1 cellular context compared by ENCODE assay signal in genomic region chr19:46731007-46731501, GRCh38.
TF ChIP-seq lines count a peak whose summit lies in the region.

No MANE protein-coding gene starts in this region.

TF ChIP-seq in GM23338, 12 proteins besides CTCF, POLR2A, EP300 and RAD21 (continued from another document):
- TF ChIP-seq, protein P1, sequence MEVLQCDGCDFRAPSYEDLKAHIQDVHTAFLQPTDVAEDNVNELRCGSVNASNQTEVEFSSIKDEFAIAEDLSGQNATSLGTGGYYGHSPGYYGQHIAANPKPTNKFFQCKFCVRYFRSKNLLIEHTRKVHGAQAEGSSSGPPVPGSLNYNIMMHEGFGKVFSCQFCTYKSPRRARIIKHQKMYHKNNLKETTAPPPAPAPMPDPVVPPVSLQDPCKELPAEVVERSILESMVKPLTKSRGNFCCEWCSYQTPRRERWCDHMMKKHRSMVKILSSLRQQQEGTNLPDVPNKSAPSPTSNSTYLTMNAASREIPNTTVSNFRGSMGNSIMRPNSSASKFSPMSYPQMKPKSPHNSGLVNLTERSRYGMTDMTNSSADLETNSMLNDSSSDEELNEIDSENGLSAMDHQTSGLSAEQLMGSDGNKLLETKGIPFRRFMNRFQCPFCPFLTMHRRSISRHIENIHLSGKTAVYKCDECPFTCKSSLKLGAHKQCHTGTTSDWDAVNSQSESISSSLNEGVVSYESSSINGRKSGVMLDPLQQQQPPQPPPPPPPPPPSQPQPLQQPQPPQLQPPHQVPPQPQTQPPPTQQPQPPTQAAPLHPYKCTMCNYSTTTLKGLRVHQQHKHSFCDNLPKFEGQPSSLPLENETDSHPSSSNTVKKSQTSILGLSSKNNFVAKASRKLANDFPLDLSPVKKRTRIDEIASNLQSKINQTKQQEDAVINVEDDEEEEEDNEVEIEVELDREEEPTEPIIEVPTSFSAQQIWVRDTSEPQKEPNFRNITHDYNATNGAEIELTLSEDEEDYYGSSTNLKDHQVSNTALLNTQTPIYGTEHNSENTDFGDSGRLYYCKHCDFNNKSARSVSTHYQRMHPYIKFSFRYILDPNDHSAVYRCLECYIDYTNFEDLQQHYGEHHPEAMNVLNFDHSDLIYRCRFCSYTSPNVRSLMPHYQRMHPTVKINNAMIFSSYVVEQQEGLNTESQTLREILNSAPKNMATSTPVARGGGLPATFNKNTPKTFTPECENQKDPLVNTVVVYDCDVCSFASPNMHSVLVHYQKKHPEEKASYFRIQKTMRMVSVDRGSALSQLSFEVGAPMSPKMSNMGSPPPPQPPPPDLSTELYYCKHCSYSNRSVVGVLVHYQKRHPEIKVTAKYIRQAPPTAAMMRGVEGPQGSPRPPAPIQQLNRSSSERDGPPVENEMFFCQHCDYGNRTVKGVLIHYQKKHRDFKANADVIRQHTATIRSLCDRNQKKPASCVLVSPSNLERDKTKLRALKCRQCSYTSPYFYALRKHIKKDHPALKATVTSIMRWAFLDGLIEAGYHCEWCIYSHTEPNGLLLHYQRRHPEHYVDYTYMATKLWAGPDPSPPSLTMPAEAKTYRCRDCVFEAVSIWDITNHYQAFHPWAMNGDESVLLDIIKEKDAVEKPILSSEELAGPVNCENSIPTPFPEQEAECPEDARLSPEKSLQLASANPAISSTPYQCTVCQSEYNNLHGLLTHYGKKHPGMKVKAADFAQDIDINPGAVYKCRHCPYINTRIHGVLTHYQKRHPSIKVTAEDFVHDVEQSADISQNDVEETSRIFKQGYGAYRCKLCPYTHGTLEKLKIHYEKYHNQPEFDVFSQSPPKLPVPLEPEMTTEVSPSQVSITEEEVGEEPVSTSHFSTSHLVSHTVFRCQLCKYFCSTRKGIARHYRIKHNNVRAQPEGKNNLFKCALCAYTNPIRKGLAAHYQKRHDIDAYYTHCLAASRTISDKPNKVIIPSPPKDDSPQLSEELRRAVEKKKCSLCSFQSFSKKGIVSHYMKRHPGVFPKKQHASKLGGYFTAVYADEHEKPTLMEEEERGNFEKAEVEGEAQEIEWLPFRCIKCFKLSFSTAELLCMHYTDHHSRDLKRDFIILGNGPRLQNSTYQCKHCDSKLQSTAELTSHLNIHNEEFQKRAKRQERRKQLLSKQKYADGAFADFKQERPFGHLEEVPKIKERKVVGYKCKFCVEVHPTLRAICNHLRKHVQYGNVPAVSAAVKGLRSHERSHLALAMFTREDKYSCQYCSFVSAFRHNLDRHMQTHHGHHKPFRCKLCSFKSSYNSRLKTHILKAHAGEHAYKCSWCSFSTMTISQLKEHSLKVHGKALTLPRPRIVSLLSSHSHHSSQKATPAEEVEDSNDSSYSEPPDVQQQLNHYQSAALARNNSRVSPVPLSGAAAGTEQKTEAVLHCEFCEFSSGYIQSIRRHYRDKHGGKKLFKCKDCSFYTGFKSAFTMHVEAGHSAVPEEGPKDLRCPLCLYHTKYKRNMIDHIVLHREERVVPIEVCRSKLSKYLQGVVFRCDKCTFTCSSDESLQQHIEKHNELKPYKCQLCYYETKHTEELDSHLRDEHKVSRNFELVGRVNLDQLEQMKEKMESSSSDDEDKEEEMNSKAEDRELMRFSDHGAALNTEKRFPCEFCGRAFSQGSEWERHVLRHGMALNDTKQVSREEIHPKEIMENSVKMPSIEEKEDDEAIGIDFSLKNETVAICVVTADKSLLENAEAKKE (CRISPR knock-in tag; IDR thresholded peaks at IDR 0.05): no peak
- TF ChIP-seq STAT1 (IDR thresholded peaks at IDR 0.05; ENCODE audit: unreplicated experiment): no peak
- no peak for TF ChIP-seq JUNB (IDR thresholded peaks at IDR 0.05; ENCODE audit: unreplicated experiment)
- TF ChIP-seq ETS1 (IDR thresholded peaks at IDR 0.05): no peak
- TF ChIP-seq ZNF331 (CRISPR knock-in tag; IDR thresholded peaks at IDR 0.05; ENCODE audit: low read depth): no peak
- no peak for TF ChIP-seq ZNF114 (CRISPR knock-in tag; IDR thresholded peaks at IDR 0.05)
